8 cellular contexts compared by ENCODE assay signal in genomic region chr19:49502866-49503581, GRCh38. TPM values are rescaled to one million over a fixed set of nuclear protein-coding genes. Genes with fewer than 3 reads are reported as not detected.
DNase-seq lines count a peak whose midpoint lies in the region; ATAC-seq and TF ChIP-seq lines count a peak whose summit lies in the region.

No MANE protein-coding gene starts in this region.

- peak; percentile 48 for DNase-seq in G401 (ENCODE audit: low spot score)
- DNase-seq in NAMALWA (ENCODE audit: low spot score), result peak; percentile 80
- DNase-seq in SK-N-MC (ENCODE audit: low read depth, low spot score), result peak; percentile 66
- no peak for DNase-seq in left colon
- no peak for DNase-seq in superior temporal gyrus (ENCODE audit: extremely low spot score)

- peak; percentile 79 to 80 for TF ChIP-seq CTCF in brain (conservative IDR thresholded peaks at IDR 0.05)

- H3K36me3 Mint-ChIP-seq in brain, result peaks cover 13% of the 10 kb centered on the region

- H3K4me3 ChIP-seq in SK-N-MC, result no peak overlapping the region
- no peak overlapping the region for H3K4me3 ChIP-seq in subcutaneous abdominal adipose tissue (ENCODE audit: low read depth in 1 of 5, low read length in 5 of 5)

- H3K9ac ChIP-seq in SK-N-MC (ENCODE audit: insufficient read length) (no peak overlapping the region), subcutaneous abdominal adipose tissue (ENCODE audit: low read length in 5 of 5) (peak overlapping the region in 1 of 5 donors; percentile 49)

- no peaks in the 10 kb centered on the region for H3K9me3 Mint-ChIP-seq in brain

- intact Hi-C loops in left colon (cut with DNase I, micrococcal nuclease), result no loop called here

- H3K36me3 ChIP-seq in SK-N-MC (ENCODE audit: insufficient read depth, low read length) (peaks cover 23% of the 10 kb centered on the region), subcutaneous abdominal adipose tissue (ENCODE audit: control insufficient read depth in 5 of 5, insufficient read depth in 5 of 5, low read length in 5 of 5) (peaks cover 2 to 22% (median 20%) of the 10 kb centered on the region in 5 donors)

- peak; percentile 64 for ATAC-seq in left colon
- ATAC-seq in GM21786 (IDR thresholded peaks at IDR 0.05; ENCODE audit: unreplicated experiment), result no peak

- H3K9me3 ChIP-seq in SK-N-MC (ENCODE audit: low read depth, low read length), result no peaks in the 10 kb centered on the region
- H3K9me3 ChIP-seq in subcutaneous abdominal adipose tissue (ENCODE audit: control insufficient read depth in 5 of 5, low read length in 5 of 5), result no peaks in the 10 kb centered on the region

- no peaks in the 10 kb centered on the region for H3K27me3 Mint-ChIP-seq in brain

- H3K27me3 ChIP-seq in subcutaneous abdominal adipose tissue (ENCODE audit: control insufficient read depth in 5 of 5, insufficient read depth in 4 of 5, low read length in 5 of 5), result no peaks in the 10 kb centered on the region

- in situ Hi-C loops in G401 (cut with HindIII; ENCODE audit: low sequenced_read_pairs), result no loop called here

- H3K4me3 Mint-ChIP-seq in brain, result peak overlapping the region in 2 of 5 experiments; percentile 16 to 59

- H3K27ac ChIP-seq in SK-N-MC (peak overlapping the region; percentile 83), subcutaneous abdominal adipose tissue (ENCODE audit: low read depth, low read length) (peak overlapping the region; percentile 9)

- peaks cover 32% of the 10 kb centered on the region for H3K4me1 Mint-ChIP-seq in brain

- H3K27ac Mint-ChIP-seq in brain, result peak overlapping the region in 4 of 5 experiments; percentile 27 to 90 (median 78)

- H3K4me1 ChIP-seq in subcutaneous abdominal adipose tissue (ENCODE audit: control insufficient read depth in 5 of 5, insufficient read depth in 5 of 5, low read length in 5 of 5), result peaks cover 6 to 49% (median 42%) of the 10 kb centered on the region in 5 donors

RNA-seq across cellular contexts. Expression of gene RPS11, which starts 6.8 kb away (rescaled TPM):
- total RNA-seq in G401 (2014; rRNA removed; shearing (Covaris generic)), result 2,371 and 2,995 TPM in 2 replicates
- polyA plus RNA-seq in brain (ENCODE audit: insufficient read depth, low read depth, low replicate concordance), result 6,171 TPM
- total RNA-seq in left colon, result 1,000 to 10,000 TPM; 1,501 to 1,657 TPM

RNA-seq across cellular contexts. Expression of gene FCGRT, which starts 9.4 kb away (rescaled TPM):
- total RNA-seq in G401 (2014; rRNA removed; shearing (Covaris generic)), result 29.8 and 35.9 TPM in 2 replicates
- 80.4 TPM for polyA plus RNA-seq in brain (ENCODE audit: insufficient read depth, low read depth, low replicate concordance)
- 100 to 1,000 TPM; 411 to 508 TPM for total RNA-seq in left colon

RNA-seq across cellular contexts. Expression of gene RPL13A, which starts 15.6 kb away (rescaled TPM):
- 2,624 and 3,787 TPM in 2 replicates for total RNA-seq in G401 (2014; rRNA removed; shearing (Covaris generic))
- 2,708 TPM for polyA plus RNA-seq in brain (ENCODE audit: insufficient read depth, low read depth, low replicate concordance)
- 1,000 to 10,000 TPM; 2,164 to 2,325 TPM for total RNA-seq in left colon

RNA-seq across cellular contexts. Expression of gene RCN3, which starts 24.8 kb away (rescaled TPM):
- 0.74 and 10.8 TPM in 2 replicates for total RNA-seq in G401 (2014; rRNA removed; shearing (Covaris generic))
- polyA plus RNA-seq in brain (ENCODE audit: insufficient read depth, low read depth, low replicate concordance), result 14.2 TPM
- 10 to 100 TPM; 18.2 to 21.7 TPM for total RNA-seq in left colon

RNA-seq across cellular contexts. Expression of gene FLT3LG, which starts 29.0 kb away (rescaled TPM):
- 0.74 TPM in 1 of 2 replicates, not detected in the other for total RNA-seq in G401 (2014; rRNA removed; shearing (Covaris generic))
- polyA plus RNA-seq in brain (ENCODE audit: insufficient read depth, low read depth, low replicate concordance), result 8.0 TPM
- 1 to 10 TPM; 3.4 to 6.4 TPM for total RNA-seq in left colon

Comparison
In these comparisons a context has a peak if more than half of its experiments do, and no peak if none do; other contexts are left out.
1. DNase-seq: peak in G401 (single experiment), NAMALWA (single experiment) and SK-N-MC (single experiment); none in left colon (0 of 2) and superior temporal gyrus (single experiment).
2. RNA of gene FCGRT, which starts 9.4 kb away (total RNA-seq): 411 to 508 TPM in left colon; 29.8 to 35.9 TPM in G401; every median in the first group is over 10 times any median in the second.